In genomic region chr5:746258-746761, GRCh38 we compare ENCODE assay signal across 30 cellular contexts. TPM values are rescaled to one million over a fixed set of nuclear protein-coding genes. Genes with fewer than 3 reads are reported as not detected.
A peak's percentile ranks its signal among the peaks of the same experiment; 100 is the strongest.
DNase-seq lines count a peak whose midpoint lies in the region; ATAC-seq, FAIRE-seq and TF ChIP-seq lines count a peak whose summit lies in the region.
"Had no signal": no experiment of that assay in that cellular context is flagged by ENCODE, and none has a peak within 500 bp of the region (broad histone marks: within the 10 kb centered on the region; RNA-seq: fewer than 3 reads in every experiment).

No MANE protein-coding gene starts in this region.

- TF ChIP-seq EP300 in HepG2 (IDR thresholded peaks at IDR 0.05; ENCODE audit: low read depth in 2 of 2, low read length in 2 of 2) (no peak), HepG2 (CRISPR knock-in tag; IDR thresholded peaks at IDR 0.05; ENCODE audit: borderline replicate concordance) (no peak)

- H3K27me3 ChIP-seq in GM23338 (ENCODE audit: insufficient read depth) (no peaks in the 10 kb centered on the region), HepG2 (ENCODE audit: control insufficient read depth in 1 of 2, insufficient read depth in 2 of 2, low read length in 2 of 2) (peaks cover 2 to 12% of the 10 kb centered on the region in 2 experiments; a peak in 1 of 5 replicates)
- H3K27me3 ChIP-seq: body of pancreas, hepatocyte, left lung, stomach, transverse colon had no signal

- intact Hi-C loops in HepG2 (cut with micrococcal nuclease; ENCODE audit: unreplicated experiment), result no loop called here

- DNase-seq in Ammon's horn (ENCODE audit: low spot score) (peak; percentile 7), GM23338 (ENCODE audit: low spot score) (no peak), ecto neural progenitor cell (ENCODE audit: low spot score) (peak; percentile 49), HepG2 (ENCODE audit: low spot score) (no peak), ACHN (no peak)
- no peak for DNase-seq in stimulated activated CD4-positive, alpha-beta T cell treated with anti-CD3 and anti-CD28 coated beads, Interleukin-15, amount 100 ng/mL, for 24 hours
- DNase-seq: activated CD4-positive, alpha-beta T cell treated with anti-CD3 and anti-CD28 coated beads, Interleukin-2, amount 50 U/mL, for 4 hours; activated CD8-positive, alpha-beta memory T cell treated with anti-CD3 and anti-CD28 coated beads, Interleukin-2, amount 50 U/mL, for 4 hours; body of pancreas; CD4-positive, alpha-beta memory T cell; effector CD8-positive, alpha-beta T cell; foreskin melanocyte; HCEC 1CT; midbrain; NCI-H1105 treated with DMSO at 0.1 percent for 48 hours; NCI-H2029; NCI-H2227 treated with DMSO at 0.1 percent for 48 hours; NCI-H774; RPMI8226; stomach; transverse colon had no signal

- CTCF ChIA-PET in HepG2 (lab: Yijun Ruan, JAX; ENCODE audit: low intra/inter-chr PET ratio, low total read pairs), result no interaction called here

- H3K4me3 ChIP-seq in GM23338, result no peak overlapping the region
- no peak overlapping the region for H3K4me3 ChIP-seq in HepG2 (replicated peaks in 1 of 3; ENCODE audit: insufficient read depth in 1 of 3, low read depth in 2 of 3, low read length in 3 of 3)
- H3K4me3 ChIP-seq: body of pancreas, hepatocyte, left lung, SK-N-MC, stomach, transverse colon had no signal

- no peak overlapping the region for H3K9ac ChIP-seq in HepG2 (ENCODE audit: insufficient read depth, low read depth, low read length)

- WGBS in HepG2 (ENCODE audit: low lambda C conversion rate), result 25% methylated on average over 5 of the region's 11 CpGs

- peak; percentile 80 for ATAC-seq in GM23338
- peak; percentile 85 for ATAC-seq in HepG2
- ATAC-seq in HG02981 (IDR thresholded peaks at IDR 0.05; ENCODE audit: unreplicated experiment), result no peak
- ATAC-seq: body of pancreas had no signal

- H3K9me3 Mint-ChIP-seq in GM23338, result no peaks in the 10 kb centered on the region
- H3K9me3 Mint-ChIP-seq: CD4-positive, alpha-beta memory T cell; IgD-negative memory B cell; nephron; T-helper 2 cell treated with Interferon-gamma antibody and Interleukin-4, amounts not matched to agents 5 μg/mL and 100 μg/mL, for 36 hours had no signal

- no peaks in the 10 kb centered on the region for H3K36me3 Mint-ChIP-seq in GM23338 (ENCODE audit: low read depth)
- H3K36me3 Mint-ChIP-seq: CD4-positive, alpha-beta memory T cell; IgD-negative memory B cell had no signal

- TF ChIP-seq CTCF in GM23338 (conservative IDR thresholded peaks at IDR 0.05; ENCODE audit: low read depth in 2 of 2) (no peak), HepG2 (CRISPR knock-in tag; IDR thresholded peaks at IDR 0.05) (no peak)

- in situ Hi-C loops in HepG2 (cut with HindIII; ENCODE audit: extremely low pct_ligation_motif_present, low pct_unique_long_range_greater_than_20kb), result loop anchor here (5.0 kb wide), 1 partner anchor 96 kb away; no protein-coding TSS in a partner anchor
- in situ Hi-C loops in ACHN (cut with HindIII; ENCODE audit: low pct_ligation_motif_present, low pct_unique_long_range_greater_than_20kb, low sequenced_read_pairs), result no loop called here

- BruUV-seq in HepG2 (replicated peaks; lab: Mats Ljungman, UMichigan), result no TSS peak

- no peaks in the 10 kb centered on the region for H3K36me3 ChIP-seq in GM23338 (ENCODE audit: insufficient read depth)
- H3K36me3 ChIP-seq in HepG2 (replicated peaks in 1 of 2; ENCODE audit: control insufficient read depth in 1 of 2, insufficient read depth in 2 of 2, low read length in 2 of 2), result no peaks in the 10 kb centered on the region
- H3K36me3 ChIP-seq: left lung, transverse colon had no signal

- no peak overlapping the region for H2AFZ ChIP-seq in GM23338
- H2AFZ ChIP-seq in HepG2 (ENCODE audit: low read length), result no peak overlapping the region
- H2AFZ ChIP-seq: hepatocyte had no signal

- no peaks in the 10 kb centered on the region for H3K4me1 Mint-ChIP-seq in GM23338
- H3K4me1 Mint-ChIP-seq: nephron had no signal

- no peak overlapping the region for H3K4me2 ChIP-seq in GM23338
- H3K4me2 ChIP-seq in HepG2 (ENCODE audit: low read depth, low read length), result no peak overlapping the region
- H3K4me2 ChIP-seq: hepatocyte had no signal

- POLR2A ChIA-PET in HepG2 (lab: Yijun Ruan, JAX), result no interaction called here

- no peaks in the 10 kb centered on the region for H3K79me2 ChIP-seq in GM23338 (replicated peaks; ENCODE audit: insufficient read depth)
- no peaks in the 10 kb centered on the region for H3K79me2 ChIP-seq in HepG2 (ENCODE audit: insufficient read depth, low read length)
- H3K79me2 ChIP-seq: hepatocyte had no signal

- H3K4me1 ChIP-seq in GM23338 (ENCODE audit: insufficient read depth) (no peaks in the 10 kb centered on the region), HepG2 (ENCODE audit: insufficient read depth, low read length) (no peaks in the 10 kb centered on the region)
- H3K4me1 ChIP-seq: body of pancreas, left lung, stomach, transverse colon had no signal

- H4K20me1 ChIP-seq in GM23338 (replicated peaks; ENCODE audit: insufficient read depth), result no peaks in the 10 kb centered on the region
- H4K20me1 ChIP-seq in HepG2 (ENCODE audit: insufficient read depth, low read length), result no peaks in the 10 kb centered on the region

- no peak overlapping the region for H3K27ac Mint-ChIP-seq in GM23338
- H3K27ac Mint-ChIP-seq: IgD-negative memory B cell; nephron; T-helper 2 cell treated with Interferon-gamma antibody and Interleukin-4, amounts not matched to agents 5 μg/mL and 100 μg/mL, for 36 hours had no signal

- H3K9me3 ChIP-seq in HepG2 (ENCODE audit: low read length), result no peaks in the 10 kb centered on the region
- H3K9me3 ChIP-seq: body of pancreas, left lung, stomach, transverse colon had no signal

- H3K4me3 Mint-ChIP-seq in GM23338, result no peak overlapping the region
- H3K4me3 Mint-ChIP-seq: CD4-positive, alpha-beta memory T cell; nephron; T-helper 2 cell treated with Interferon-gamma antibody and Interleukin-4, amounts not matched to agents 5 μg/mL and 100 μg/mL, for 36 hours had no signal

- no peak for TF ChIP-seq POLR2A in HepG2 (IDR thresholded peaks at IDR 0.05; ENCODE audit: insufficient read depth in 1 of 2, low read depth in 2 of 2, low read length in 2 of 2)

- H3K27me3 Mint-ChIP-seq in GM23338 (ENCODE audit: insufficient read depth, low read depth, poor library complexity), result no peaks in the 10 kb centered on the region
- H3K27me3 Mint-ChIP-seq: CD4-positive, alpha-beta memory T cell had no signal

- TF ChIP-seq RAD21 in HepG2 (CRISPR knock-in tag; IDR thresholded peaks at IDR 0.05), result no peak

- FAIRE-seq in HepG2 (lab: Jason Lieb, UNC), result peak; percentile 39
- FAIRE-seq: G401.6 had no signal

- no peaks in the 10 kb centered on the region for H3F3A ChIP-seq in GM23338 (replicated peaks; ENCODE audit: low read depth)

- no peaks in the 10 kb centered on the region for H3K9me2 ChIP-seq in GM23338 (ENCODE audit: insufficient read depth)

- H3K27ac ChIP-seq in GM23338 (ENCODE audit: low read depth) (no peak overlapping the region), HepG2 (ENCODE audit: extremely low read length, insufficient read depth, low read length) (no peak overlapping the region)
- H3K27ac ChIP-seq: body of pancreas, hepatocyte, left lung, SK-N-MC, stomach, transverse colon had no signal

RNA-seq across cellular contexts. Expression of gene ZDHHC11B, which starts 38.2 kb away (rescaled TPM):
- 1.2 and 1.3 TPM in 2 replicates for total RNA-seq in GM23338 (2014; rRNA removed; shearing (Covaris generic))
- polyA plus RNA-seq in GM23338 (2016; fragmentation: Nextera tagmentation; extraction: Ambion mirVana) (0.83 and 0.89 TPM in 2 replicates), HepG2 (2011; rRNA removed) (0.07 and 0.12 TPM in 2 replicates)
- 0.11 TPM in 1 of 2 replicates, not detected in the other for total RNA-seq in HepG2 (2016; rRNA removed; fragmentation: Illumina TruSeq; extraction: Trizol)
- total RNA-seq in HepG2 (2016; cell fraction: cytosol; rRNA removed; fragmentation: Illumina TruSeq; extraction: Trizol; ENCODE audit: low read depth), result not detected in 2 replicates
- 0.04 TPM in 1 of 2 replicates, not detected in the other for total RNA-seq in HepG2 (2016; cell fraction: insoluble cytoplasmic fraction; rRNA removed; fragmentation: Illumina TruSeq; extraction: Trizol)
- total RNA-seq in HepG2 (2016; cell fraction: membrane; rRNA removed; fragmentation: Illumina TruSeq; extraction: Trizol), result 0.21 TPM in 1 of 2 replicates, not detected in the other
- total RNA-seq in HepG2 (2016; cell fraction: nucleus; rRNA removed; fragmentation: Illumina TruSeq; extraction: Trizol), result 0.40 and 1.0 TPM in 2 replicates
- 0.09 TPM in 1 of 2 replicates, not detected in the other for polyA plus RNA-seq in HepG2 (2011; cell fraction: cytosol; rRNA removed)
- 0.83 and 1.8 TPM in 2 replicates for polyA plus RNA-seq in HepG2 (2011; cell fraction: nucleus; rRNA removed)
- 0.39 and 0.59 TPM in 2 replicates for polyA plus RNA-seq in HepG2 (2012)
- polyA plus RNA-seq in HepG2 (2016; cell fraction: cytosol; fragmentation: Illumina TruSeq; extraction: Trizol; ENCODE audit: low read depth), result not detected in 2 replicates
- polyA plus RNA-seq in HepG2 (2016; cell fraction: insoluble cytoplasmic fraction; fragmentation: Illumina TruSeq; extraction: Trizol; ENCODE audit: low read depth), result 0.14 TPM in 1 of 2 replicates, not detected in the other
- polyA plus RNA-seq in HepG2 (2016; cell fraction: membrane; fragmentation: Illumina TruSeq; extraction: Trizol; ENCODE audit: low read depth), result not detected in 2 replicates
- 0.71 and 0.88 TPM in 2 replicates for polyA plus RNA-seq in HepG2 (2016; cell fraction: nucleus; fragmentation: Illumina TruSeq; extraction: Trizol; ENCODE audit: insufficient read depth, low read depth)
- polyA minus RNA-seq in HepG2 (2011; rRNA and poly(A)+ RNA removed; ENCODE audit: low replicate concordance), result 1.9 and 3.5 TPM in 2 replicates
- polyA minus RNA-seq in HepG2 (2011; cell fraction: cytosol; rRNA and poly(A)+ RNA removed), result 0.62 TPM in 1 of 2 replicates, not detected in the other
- 0.64 and 1.2 TPM in 2 replicates for polyA minus RNA-seq in HepG2 (2011; cell fraction: nucleus; rRNA and poly(A)+ RNA removed)
- total RNA-seq: M059J had no signal
- polyA plus RNA-seq: IgD-negative memory B cell had no signal

RNA-seq across cellular contexts. Expression of gene TPPP, which starts 53.2 kb away (rescaled TPM):
- 1.4 and 1.8 TPM in 2 replicates for total RNA-seq in GM23338 (2014; rRNA removed; shearing (Covaris generic))
- polyA plus RNA-seq in GM23338 (2016; fragmentation: Nextera tagmentation; extraction: Ambion mirVana) (0.38 and 0.48 TPM in 2 replicates), HepG2 (2011; rRNA removed) (0.05 and 0.07 TPM in 2 replicates)
- 0.04 TPM in 1 of 2 replicates, not detected in the other for total RNA-seq in HepG2 (2016; rRNA removed; fragmentation: Illumina TruSeq; extraction: Trizol)
- not detected in 2 replicates for total RNA-seq in HepG2 (2016; cell fraction: cytosol; rRNA removed; fragmentation: Illumina TruSeq; extraction: Trizol; ENCODE audit: low read depth)
- total RNA-seq in HepG2 (2016; cell fraction: insoluble cytoplasmic fraction; rRNA removed; fragmentation: Illumina TruSeq; extraction: Trizol), result 0.04 TPM in 1 of 2 replicates, not detected in the other
- total RNA-seq in HepG2 (2016; cell fraction: membrane; rRNA removed; fragmentation: Illumina TruSeq; extraction: Trizol), result 0.03 TPM in 1 of 2 replicates, not detected in the other
- total RNA-seq in HepG2 (2016; cell fraction: nucleus; rRNA removed; fragmentation: Illumina TruSeq; extraction: Trizol), result not detected in 2 replicates
- polyA plus RNA-seq in HepG2 (2011; cell fraction: cytosol; rRNA removed), result 0.04 and 0.07 TPM in 2 replicates
- 0.07 and 0.16 TPM in 2 replicates for polyA plus RNA-seq in HepG2 (2011; cell fraction: nucleus; rRNA removed)
- polyA plus RNA-seq in HepG2 (2012), result 0.17 and 0.20 TPM in 2 replicates
- polyA plus RNA-seq in HepG2 (2016; cell fraction: cytosol; fragmentation: Illumina TruSeq; extraction: Trizol; ENCODE audit: low read depth), result not detected in 2 replicates
- polyA plus RNA-seq in HepG2 (2016; cell fraction: insoluble cytoplasmic fraction; fragmentation: Illumina TruSeq; extraction: Trizol; ENCODE audit: low read depth), result 0.05 TPM in 1 of 2 replicates, not detected in the other
- not detected in 2 replicates for polyA plus RNA-seq in HepG2 (2016; cell fraction: membrane; fragmentation: Illumina TruSeq; extraction: Trizol; ENCODE audit: low read depth)
- not detected in 2 replicates for polyA plus RNA-seq in HepG2 (2016; cell fraction: nucleus; fragmentation: Illumina TruSeq; extraction: Trizol; ENCODE audit: insufficient read depth, low read depth)
- polyA minus RNA-seq in HepG2 (2011; rRNA and poly(A)+ RNA removed; ENCODE audit: low replicate concordance), result 0.24 and 0.28 TPM in 2 replicates
- 0.10 and 0.18 TPM in 2 replicates for polyA minus RNA-seq in HepG2 (2011; cell fraction: cytosol; rRNA and poly(A)+ RNA removed)
- polyA minus RNA-seq in HepG2 (2011; cell fraction: nucleus; rRNA and poly(A)+ RNA removed), result 0.12 TPM in 1 of 2 replicates, not detected in the other
- polyA plus RNA-seq: IgD-negative memory B cell had no signal

Comparison
In these comparisons a context has a peak if more than half of its experiments do, and no peak if none do; other contexts are left out.
1. DNase-seq: peak in Ammon's horn (single experiment) and ecto neural progenitor cell (single experiment); none in GM23338 (single experiment), HepG2 (single experiment), stimulated activated CD4-positive, alpha-beta T cell treated with anti-CD3 and anti-CD28 coated beads, Interleukin-15, amount 100 ng/mL, for 24 hours (single experiment) and ACHN (single experiment).